1 cellular context compared by ENCODE assay signal in the genomic region with DNA sequence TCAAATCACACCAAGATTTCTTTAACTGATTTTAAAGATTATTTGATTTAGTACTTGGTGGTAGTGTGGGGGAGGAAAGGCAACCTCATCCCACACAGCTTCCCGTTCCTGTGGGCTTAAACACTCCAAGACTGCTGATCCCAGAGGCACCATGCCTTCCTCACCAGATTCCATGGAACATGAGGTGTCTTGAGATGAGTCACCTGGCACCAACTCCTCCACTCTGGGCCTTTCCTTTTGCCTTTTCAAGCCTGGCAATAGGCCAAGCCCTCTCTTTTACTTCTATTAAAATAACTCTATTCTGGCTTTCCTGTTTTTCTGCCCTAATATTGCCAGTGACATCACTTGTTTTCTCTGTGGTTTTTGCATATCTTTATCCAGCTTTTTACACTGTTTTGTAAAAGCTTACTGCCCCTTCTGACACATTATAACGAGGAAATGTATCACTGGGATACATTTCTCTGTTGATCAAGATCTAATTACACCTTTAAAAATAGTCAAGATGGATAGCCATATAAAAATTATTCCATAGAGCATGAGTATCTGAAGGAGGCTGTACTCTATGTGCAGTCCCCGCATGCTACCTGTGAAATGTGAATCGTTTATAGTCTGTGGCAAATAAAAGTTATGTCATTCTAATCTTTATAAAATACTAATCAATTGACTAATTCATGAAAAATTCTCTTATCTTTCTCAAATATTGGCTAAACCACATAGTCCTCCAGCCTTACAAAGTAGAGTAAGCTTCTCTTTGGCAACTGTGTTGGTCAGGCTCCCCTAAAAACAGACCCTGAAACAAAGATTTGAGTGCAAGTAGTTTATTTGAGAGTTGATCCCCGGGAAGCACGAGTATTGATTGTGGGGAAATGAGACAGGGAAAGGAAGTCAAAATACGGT.
TF ChIP-seq lines count a peak whose summit lies in the region.

No MANE protein-coding gene starts in this region.

TF ChIP-seq in SK-N-SH, 30 proteins besides CTCF, POLR2A, EP300 and RAD21 (continued from another document):
- TF ChIP-seq, protein P1, sequence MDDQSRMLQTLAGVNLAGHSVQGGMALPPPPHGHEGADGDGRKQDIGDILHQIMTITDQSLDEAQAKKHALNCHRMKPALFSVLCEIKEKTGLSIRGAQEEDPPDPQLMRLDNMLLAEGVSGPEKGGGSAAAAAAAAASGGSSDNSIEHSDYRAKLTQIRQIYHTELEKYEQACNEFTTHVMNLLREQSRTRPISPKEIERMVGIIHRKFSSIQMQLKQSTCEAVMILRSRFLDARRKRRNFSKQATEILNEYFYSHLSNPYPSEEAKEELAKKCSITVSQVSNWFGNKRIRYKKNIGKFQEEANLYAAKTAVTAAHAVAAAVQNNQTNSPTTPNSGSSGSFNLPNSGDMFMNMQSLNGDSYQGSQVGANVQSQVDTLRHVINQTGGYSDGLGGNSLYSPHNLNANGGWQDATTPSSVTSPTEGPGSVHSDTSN (IDR thresholded peaks at IDR 0.05), result peak; percentile 64
- TF ChIP-seq FOXM1 (IDR thresholded peaks at IDR 0.05; ENCODE audit: low read depth) (no peak), NFIC (IDR thresholded peaks at IDR 0.05; ENCODE audit: borderline replicate concordance) (peak; percentile 98), FOSL2 (IDR thresholded peaks at IDR 0.05; ENCODE audit: borderline replicate concordance, low read depth) (peak; percentile 98), TCF12 (IDR thresholded peaks at IDR 0.05) (peak; percentile 90), GATA2 (CRISPR knock-in tag; IDR thresholded peaks at IDR 0.05) (no peak)
